ENCODE assay signal across 17 cellular contexts in genomic region chr4:186878203-186878800, GRCh38.
"Had no signal": no experiment of that assay in that cellular context is flagged by ENCODE, and none has a peak within 500 bp of the region (broad histone marks: within the 10 kb centered on the region; RNA-seq: fewer than 3 reads in every experiment).

No MANE protein-coding gene starts in this region.

- H3K4me3 ChIP-seq: coronary artery, psoas muscle, skin epidermis, transverse colon, vagina had no signal

- H3K27ac ChIP-seq: coronary artery, psoas muscle, skin epidermis, transverse colon, vagina had no signal

- ATAC-seq: activated CD8-positive, alpha-beta memory T cell treated with anti-CD3 and anti-CD28 coated beads, Interleukin-2, amount 10 ng/mL, durations not matched to agents 7 days and 5 days; left ventricle myocardium superior; psoas muscle; right cardiac atrium had no signal

- H3K9me3 ChIP-seq: psoas muscle, vagina had no signal

- DNase-seq: activated CD4-positive, alpha-beta memory T cell treated with anti-CD3 and anti-CD28 coated beads, Interleukin-2, amount 10 ng/mL, durations not matched to agents 7 days and 5 days; activated CD4-positive, alpha-beta T cell treated with anti-CD3 and anti-CD28 coated beads for 48 hours; activated CD4-positive, CD25-positive, alpha-beta regulatory T cell; activated CD8-positive, alpha-beta memory T cell treated with anti-CD3 and anti-CD28 coated beads, Interleukin-2, amount 10 ng/mL, durations not matched to agents 7 days and 5 days; amygdala; erythroblast; left ventricle myocardium superior; naive B cell; psoas muscle; right cardiac atrium; transverse colon had no signal

- H3K4me1 ChIP-seq: psoas muscle, transverse colon, vagina had no signal

- H3K4me1 Mint-ChIP-seq: activated CD4-positive, alpha-beta memory T cell treated with anti-CD3 and anti-CD28 coated beads, Interleukin-2, amount 10 ng/mL, durations not matched to agents 7 days and 5 days; activated CD8-positive, alpha-beta memory T cell treated with anti-CD3 and anti-CD28 coated beads, Interleukin-2, amount 10 ng/mL, durations not matched to agents 7 days and 5 days; naive B cell; neural crest cell had no signal

- H3K36me3 Mint-ChIP-seq: activated CD8-positive, alpha-beta memory T cell treated with anti-CD3 and anti-CD28 coated beads, Interleukin-2, amount 10 ng/mL, durations not matched to agents 7 days and 5 days; activated naive CD8-positive, alpha-beta T cell; naive B cell had no signal

- H3K27me3 ChIP-seq: transverse colon, vagina had no signal

- H3K27me3 Mint-ChIP-seq: activated CD4-positive, alpha-beta memory T cell treated with anti-CD3 and anti-CD28 coated beads, Interleukin-2, amount 10 ng/mL, durations not matched to agents 7 days and 5 days; activated CD8-positive, alpha-beta memory T cell treated with anti-CD3 and anti-CD28 coated beads, Interleukin-2, amount 10 ng/mL, durations not matched to agents 7 days and 5 days; activated naive CD8-positive, alpha-beta T cell; naive B cell; stimulated activated naive CD8-positive, alpha-beta T cell treated with anti-CD3 and anti-CD28 coated beads, Interleukin-15, Interleukin-2, amounts not matched to agents 100 ng/mL and 50 ng/mL, for 24 hours had no signal

- H3K4me3 Mint-ChIP-seq: activated CD4-positive, alpha-beta memory T cell treated with anti-CD3 and anti-CD28 coated beads, Interleukin-2, amount 10 ng/mL, durations not matched to agents 7 days and 5 days; activated CD8-positive, alpha-beta memory T cell treated with anti-CD3 and anti-CD28 coated beads, Interleukin-2, amount 10 ng/mL, durations not matched to agents 7 days and 5 days; activated naive CD8-positive, alpha-beta T cell; naive B cell; neural crest cell; stimulated activated naive CD8-positive, alpha-beta T cell treated with anti-CD3 and anti-CD28 coated beads, Interleukin-15, Interleukin-2, amounts not matched to agents 100 ng/mL and 50 ng/mL, for 24 hours had no signal

- H3K27ac Mint-ChIP-seq: activated CD4-positive, alpha-beta memory T cell treated with anti-CD3 and anti-CD28 coated beads, Interleukin-2, amount 10 ng/mL, durations not matched to agents 7 days and 5 days; activated CD8-positive, alpha-beta memory T cell treated with anti-CD3 and anti-CD28 coated beads, Interleukin-2, amount 10 ng/mL, durations not matched to agents 7 days and 5 days; activated naive CD8-positive, alpha-beta T cell; naive B cell; stimulated activated naive CD8-positive, alpha-beta T cell treated with anti-CD3 and anti-CD28 coated beads, Interleukin-15, Interleukin-2, amounts not matched to agents 100 ng/mL and 50 ng/mL, for 24 hours had no signal

- H3K36me3 ChIP-seq: transverse colon, vagina had no signal
